In genomic region chr14:41167040-41167439, GRCh38 we compare ENCODE assay signal across 24 cellular contexts.
DNase-seq lines count a peak whose midpoint lies in the region; ATAC-seq lines count a peak whose summit lies in the region.
"Had no signal": no experiment of that assay in that cellular context is flagged by ENCODE, and none has a peak within 500 bp of the region (broad histone marks: within the 10 kb centered on the region; RNA-seq: fewer than 3 reads in every experiment).

No MANE protein-coding gene starts in this region.

- H3K36me3 ChIP-seq in H7 (replicated peaks; ENCODE audit: control insufficient read depth, insufficient read depth, low read length): no peaks in the 10 kb centered on the region
- H3K36me3 ChIP-seq: thoracic aorta had no signal

- DNase-seq in H7 (peak; percentile 17), NCI-H146 (lab: John Stamatoyannopoulos, UW) (peak; percentile 53), NCI-H774 (lab: John Stamatoyannopoulos, UW) (peak; percentile 95), iPS-NIHi7 (ENCODE audit: extremely low spot score) (peak; percentile 9), ACHN (no peak), NCI-H2227 treated with DMSO at 0.1 percent for 48 hours (lab: John Stamatoyannopoulos, UW) (no peak)
- DNase-seq: activated CD4-positive, alpha-beta memory T cell treated with anti-CD3 and anti-CD28 coated beads, Interleukin-2, amount 10 ng/mL, durations not matched to agents 7 days and 5 days; activated CD4-positive, CD25-positive, alpha-beta regulatory T cell; activated naive CD4-positive, alpha-beta T cell treated with anti-CD3 and anti-CD28 coated beads for 36 hours; amniotic stem cell; CD8-positive, alpha-beta memory T cell; DMS79 treated with DMSO at 0.1 percent for 48 hours; Karpas-422; naive thymus-derived CD8-positive, alpha-beta T cell; NCI-H1092; NCI-H510A; stimulated activated CD4-positive, alpha-beta T cell treated with anti-CD3 and anti-CD28 coated beads, Interleukin-4, amount 100 ng/mL, for 24 hours; stimulated activated naive CD4-positive, alpha-beta T cell treated with Interleukin-2 at 50 U/mL for 16 hours; T-helper 9 cell had no signal

- H3K4me3 ChIP-seq in H7 (ENCODE audit: insufficient read depth, low read depth, low read length): no peak overlapping the region
- H3K4me3 ChIP-seq: GM12878, thoracic aorta had no signal

- H3K27me3 ChIP-seq in H7 (ENCODE audit: control insufficient read depth, insufficient read depth, low read length): no peaks in the 10 kb centered on the region

- ATAC-seq in GM19463 (IDR thresholded peaks at IDR 0.05; ENCODE audit: unreplicated experiment): no peak
- ATAC-seq: GM12878; left lobe of liver; naive thymus-derived CD8-positive, alpha-beta T cell; SK-N-SH treated with all-trans-retinoic acid at 6 μM for 48 hours had no signal

- in situ Hi-C loops in ACHN (cut with HindIII; ENCODE audit: low pct_ligation_motif_present, low pct_unique_long_range_greater_than_20kb, low sequenced_read_pairs): no loop called here

Comparison
In these comparisons a context has a peak if more than half of its experiments do, and no peak if none do; other contexts are left out.
1. DNase-seq: peak in H7 (single experiment), NCI-H146 (single experiment), NCI-H774 (single experiment) and iPS-NIHi7 (single experiment); none in ACHN (single experiment) and NCI-H2227 treated with DMSO at 0.1 percent for 48 hours (single experiment).